10 cellular contexts compared by ENCODE assay signal in genomic region chr3:45507820-45508317, GRCh38.
DNase-seq lines count a peak whose midpoint lies in the region; ATAC-seq and TF ChIP-seq lines count a peak whose summit lies in the region.
"Had no signal": no experiment of that assay in that cellular context is flagged by ENCODE, and none has a peak within 500 bp of the region (broad histone marks: within the 10 kb centered on the region; RNA-seq: fewer than 3 reads in every experiment).

No MANE protein-coding gene starts in this region.

- H3K36me3 ChIP-seq in DND-41 (ENCODE audit: insufficient read depth, low read length): peaks cover 17% of the 10 kb centered on the region

- peak overlapping the region; percentile 20; the same call in 1 of the 2 replicates for H2AFZ ChIP-seq in DND-41 (ENCODE audit: low read depth, low read length)

- H3K4me3 Mint-ChIP-seq in endothelial cell (ENCODE audit: unreplicated experiment) (no peak overlapping the region), nephron progenitor cell (no peak overlapping the region), MCF 10A (ENCODE audit: unreplicated experiment) (no peak overlapping the region)
- H3K4me3 Mint-ChIP-seq: activated naive CD8-positive, alpha-beta T cell had no signal

- H3K9me3 Mint-ChIP-seq in endothelial cell (ENCODE audit: unreplicated experiment): no peaks in the 10 kb centered on the region
- H3K9me3 Mint-ChIP-seq in nephron progenitor cell: no peaks in the 10 kb centered on the region
- no peaks in the 10 kb centered on the region for H3K9me3 Mint-ChIP-seq in MCF 10A (ENCODE audit: unreplicated experiment)

- CTCF ChIA-PET in MCF 10A (lab: Yijun Ruan, JAX): interaction anchor here (0.6 to 2.0 kb wide), 4 partner anchors 127 to 467 kb away, joined by 3 to 6 read pairs (median 4); no protein-coding TSS in a partner anchor

- H3K27ac ChIP-seq in DND-41 (ENCODE audit: low read length): peak overlapping the region; percentile 96

- H3K27me3 ChIP-seq in DND-41 (ENCODE audit: insufficient read depth, low read length, poor library complexity): no peaks in the 10 kb centered on the region

- H3K4me1 Mint-ChIP-seq in endothelial cell (ENCODE audit: unreplicated experiment) (peaks cover 26% of the 10 kb centered on the region), nephron progenitor cell (peaks cover 5% of the 10 kb centered on the region), MCF 10A (ENCODE audit: insufficient read depth, unreplicated experiment) (no peaks in the 10 kb centered on the region)

- H3K4me2 ChIP-seq in DND-41 (ENCODE audit: insufficient read depth, low read length): peak overlapping the region; percentile 57

- no peaks in the 10 kb centered on the region for H3K36me3 Mint-ChIP-seq in endothelial cell (ENCODE audit: low read depth, unreplicated experiment)
- H3K36me3 Mint-ChIP-seq in nephron progenitor cell (ENCODE audit: low read depth): peaks cover 18% of the 10 kb centered on the region
- peaks cover 3% of the 10 kb centered on the region for H3K36me3 Mint-ChIP-seq in MCF 10A (ENCODE audit: insufficient read depth, unreplicated experiment)

- no peaks in the 10 kb centered on the region for H4K20me1 ChIP-seq in DND-41 (ENCODE audit: insufficient read depth, low read length)

- TF ChIP-seq CTCF in DND-41 (IDR thresholded peaks at IDR 0.05; ENCODE audit: borderline replicate concordance, extremely low read depth, low read length, poor library complexity, severe bottlenecking): peak; percentile 61
- TF ChIP-seq CTCF in endothelial cell (IDR thresholded peaks at IDR 0.05; ENCODE audit: unreplicated experiment): peak; percentile 55
- TF ChIP-seq CTCF in nephron progenitor cell (IDR thresholded peaks at IDR 0.05): peak; percentile 68
- TF ChIP-seq CTCF in MCF 10A (IDR thresholded peaks at IDR 0.05; ENCODE audit: unreplicated experiment): no peak

- H3K27ac Mint-ChIP-seq in endothelial cell (ENCODE audit: unreplicated experiment) (no peak overlapping the region), nephron progenitor cell (no peak overlapping the region), MCF 10A (ENCODE audit: low read depth, unreplicated experiment) (no peak overlapping the region)
- H3K27ac Mint-ChIP-seq: activated naive CD8-positive, alpha-beta T cell had no signal

- ATAC-seq in DND-41 (ENCODE audit: insufficient read depth, low read depth) (peak; percentile 89), HG03025 (IDR thresholded peaks at IDR 0.05; ENCODE audit: low FRiP score, unreplicated experiment) (no peak), GM21529 (IDR thresholded peaks at IDR 0.05; ENCODE audit: unreplicated experiment) (no peak)

- peak overlapping the region in 1 of 2 experiments; percentile 2; a peak in 1 of 4 replicates for H3K4me3 ChIP-seq in DND-41 (ENCODE audit: low read depth in 1 of 2, low read length in 2 of 2)

- H3K4me1 ChIP-seq in DND-41 (ENCODE audit: insufficient read depth, low read length): peaks cover 51% of the 10 kb centered on the region

- BruUV-seq in MCF 10A (replicated peaks; lab: Mats Ljungman, UMichigan): no TSS peak

- POLR2A ChIA-PET in MCF 10A (lab: Yijun Ruan, JAX): interaction anchor here (0.7 kb wide), 1 partner anchor 137 kb away, joined by 4 read pairs; no protein-coding TSS in a partner anchor

- H3K9me3 ChIP-seq in DND-41 (ENCODE audit: insufficient read depth, low read length, severe bottlenecking): no peaks in the 10 kb centered on the region

- intact Hi-C loops in MCF 10A (cut with micrococcal nuclease): no loop called here

- DNase-seq in DND-41 (peak; percentile 88), NCI-H2171 treated with DMSO at 0.1 percent for 48 hours (lab: John Stamatoyannopoulos, UW) (peak; percentile 79), endothelial cell (ENCODE audit: low spot score) (peak; percentile 69), nephron progenitor cell (peak; percentile 59), HPDE6-E6E7 (ENCODE audit: extremely low spot score) (no peak), MCF 10A (ENCODE audit: unreplicated experiment) (no peak)
- DNase-seq: NCI-H1417 treated with DMSO at 0.1 percent for 48 hours had no signal

- H3K79me2 ChIP-seq in DND-41 (ENCODE audit: insufficient read depth, low read length): peaks cover 5% of the 10 kb centered on the region; the same call in 1 of the 2 replicates

- H3K9ac ChIP-seq in DND-41 (ENCODE audit: low read depth, low read length): peak overlapping the region; percentile 55

- H3K27me3 Mint-ChIP-seq in endothelial cell (ENCODE audit: unreplicated experiment) (peaks cover 1% of the 10 kb centered on the region), nephron progenitor cell (ENCODE audit: low read depth, poor library complexity) (peaks cover 4% of the 10 kb centered on the region), MCF 10A (ENCODE audit: insufficient read depth, unreplicated experiment) (no peaks in the 10 kb centered on the region)
- H3K27me3 Mint-ChIP-seq: activated naive CD8-positive, alpha-beta T cell had no signal

Comparison
In these comparisons a context has a peak if more than half of its experiments do, and no peak if none do; other contexts are left out.
1. DNase-seq: peak in DND-41 (single experiment), NCI-H2171 treated with DMSO at 0.1 percent for 48 hours (single experiment), endothelial cell (single experiment) and nephron progenitor cell (single experiment); none in HPDE6-E6E7 (single experiment) and MCF 10A (single experiment).